ENCODE assay signal across 13 cellular contexts in the genomic region with DNA sequence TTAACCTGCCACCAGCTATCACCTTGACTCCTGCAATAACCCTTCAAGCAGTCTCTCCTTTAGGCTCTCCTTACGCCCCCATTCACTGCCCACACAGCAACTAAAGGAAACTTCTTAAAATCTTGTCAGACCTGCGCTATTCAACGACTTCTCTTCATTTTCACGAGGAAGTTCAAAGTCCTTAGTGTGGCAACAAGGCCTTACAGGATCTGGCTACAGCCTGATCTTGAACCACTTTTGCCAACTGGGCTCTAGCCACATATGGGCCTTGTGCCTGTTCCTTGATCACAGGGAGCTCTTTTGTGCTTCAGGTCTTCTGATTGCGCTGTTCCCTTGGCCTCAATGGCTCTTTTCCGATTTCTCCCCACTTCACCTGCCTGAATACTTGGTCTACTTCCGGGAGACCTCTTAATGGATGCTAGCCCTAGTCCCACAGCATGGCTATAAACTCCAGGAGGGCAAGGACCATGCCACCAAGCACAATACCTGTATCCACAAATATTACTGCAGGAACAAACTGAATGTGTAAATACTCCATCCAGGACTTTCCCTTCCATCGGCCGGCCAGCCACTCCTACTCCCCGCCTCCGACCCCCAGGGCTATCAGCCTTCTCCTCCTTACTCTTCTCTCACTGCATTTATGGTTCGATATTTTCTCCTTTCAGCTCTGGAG. TPM values are rescaled to one million over a fixed set of nuclear protein-coding genes. Genes with fewer than 3 reads are reported as not detected.
DNase-seq lines count a peak whose midpoint lies in the region; ATAC-seq and TF ChIP-seq lines count a peak whose summit lies in the region.
"Had no signal": no experiment of that assay in that cellular context is flagged by ENCODE, and none has a peak within 500 bp of the region (broad histone marks: within the 10 kb centered on the region; RNA-seq: fewer than 3 reads in every experiment).

No MANE protein-coding gene starts in this region.

- no peaks in the 10 kb centered on the region for H3K27me3 Mint-ChIP-seq in activated T-cell treated with anti-CD3 and anti-CD28 coated beads, Interleukin-2, amount 50 U/mL, for 24 hours
- no peaks in the 10 kb centered on the region for H3K27me3 Mint-ChIP-seq in T-cell
- peaks cover 5% of the 10 kb centered on the region for H3K27me3 Mint-ChIP-seq in endothelial cell (ENCODE audit: unreplicated experiment)
- no peaks in the 10 kb centered on the region for H3K27me3 Mint-ChIP-seq in progenitor cell of endocrine pancreas

- CTCF ChIA-PET in T-cell (lab: Charles Lee), result no interaction called here

- no peak for DNase-seq in activated T-cell treated with anti-CD3 and anti-CD28 coated beads, Interleukin-2, amount 50 U/mL, for 24 hours
- DNase-seq in activated T-cell treated with anti-CD3 and anti-CD28 coated beads for 4 hours (no peak), T-cell (no peak), endothelial cell (ENCODE audit: low spot score) (no peak), progenitor cell of endocrine pancreas (ENCODE audit: low spot score, unreplicated experiment) (no peak), NCI-H1092 treated with DMSO at 0.1 percent for 48 hours (lab: John Stamatoyannopoulos, UW) (no peak), RPMI8226 (no peak)
- DNase-seq: adrenal gland; left lung; NCI-H187; stimulated activated CD8-positive, alpha-beta memory T cell treated with anti-CD3 and anti-CD28 coated beads, Interleukin-4, amount 100 ng/mL, for 48 hours had no signal

- ATAC-seq in T-cell (replicated peaks in 1 of 4), result no peak
- ATAC-seq in HG03025 (IDR thresholded peaks at IDR 0.05; ENCODE audit: low FRiP score, unreplicated experiment), result no peak
- ATAC-seq: left lung, SK-N-SH treated with all-trans-retinoic acid at 6 μM for 48 hours had no signal

- peaks cover 6% of the 10 kb centered on the region for H3K36me3 Mint-ChIP-seq in activated T-cell treated with anti-CD3 and anti-CD28 coated beads, Interleukin-2, amount 50 U/mL, for 24 hours (ENCODE audit: low read depth)
- no peaks in the 10 kb centered on the region for H3K36me3 Mint-ChIP-seq in T-cell
- peaks cover 13% of the 10 kb centered on the region for H3K36me3 Mint-ChIP-seq in endothelial cell (ENCODE audit: low read depth, unreplicated experiment)
- peaks cover 2% of the 10 kb centered on the region for H3K36me3 Mint-ChIP-seq in progenitor cell of endocrine pancreas (ENCODE audit: insufficient read depth)

- peak overlapping the region; percentile 40 for H3K27ac Mint-ChIP-seq in activated T-cell treated with anti-CD3 and anti-CD28 coated beads, Interleukin-2, amount 50 U/mL, for 24 hours
- peak overlapping the region; percentile 71 to 87 for H3K27ac Mint-ChIP-seq in T-cell
- peak overlapping the region; percentile 0 for H3K27ac Mint-ChIP-seq in endothelial cell (ENCODE audit: unreplicated experiment)
- H3K27ac Mint-ChIP-seq in progenitor cell of endocrine pancreas, result peak overlapping the region; percentile 57

- POLR2A ChIA-PET in T-cell (lab: Charles Lee), result no interaction called here

- peaks cover 29% of the 10 kb centered on the region for H3K4me1 Mint-ChIP-seq in activated T-cell treated with anti-CD3 and anti-CD28 coated beads, Interleukin-2, amount 50 U/mL, for 24 hours (ENCODE audit: low read depth)
- H3K4me1 Mint-ChIP-seq in T-cell (peaks cover 25 to 37% (median 31%) of the 10 kb centered on the region in 3 donors), endothelial cell (ENCODE audit: unreplicated experiment) (peaks cover 33% of the 10 kb centered on the region), progenitor cell of endocrine pancreas (ENCODE audit: low read depth) (peaks cover 36% of the 10 kb centered on the region)

- H3K4me3 Mint-ChIP-seq in activated T-cell treated with anti-CD3 and anti-CD28 coated beads, Interleukin-2, amount 50 U/mL, for 24 hours, result peak overlapping the region; percentile 6
- H3K4me3 Mint-ChIP-seq in T-cell (peak overlapping the region; percentile 26 to 66 (median 50)), endothelial cell (ENCODE audit: unreplicated experiment) (peak overlapping the region; percentile 45), progenitor cell of endocrine pancreas (ENCODE audit: low read depth) (peak overlapping the region; percentile 23)

- no peaks in the 10 kb centered on the region for H3K9me3 Mint-ChIP-seq in activated T-cell treated with anti-CD3 and anti-CD28 coated beads, Interleukin-2, amount 50 U/mL, for 24 hours
- H3K9me3 Mint-ChIP-seq in T-cell, result no peaks in the 10 kb centered on the region
- no peaks in the 10 kb centered on the region for H3K9me3 Mint-ChIP-seq in endothelial cell (ENCODE audit: unreplicated experiment)
- no peaks in the 10 kb centered on the region for H3K9me3 Mint-ChIP-seq in progenitor cell of endocrine pancreas (ENCODE audit: low read depth)

- TF ChIP-seq CTCF in endothelial cell (IDR thresholded peaks at IDR 0.05; ENCODE audit: unreplicated experiment) (no peak), progenitor cell of endocrine pancreas (IDR thresholded peaks at IDR 0.05; ENCODE audit: unreplicated experiment) (no peak)

RNA-seq across cellular contexts. Expression of gene CTNNBIP1, which starts 2.3 kb away (rescaled TPM):
- total RNA-seq in T-cell (10 to 100 TPM in 1 of 5 donors, 1 to 10 TPM in 4; 9.1 to 11.1 (median 9.6) TPM), endothelial cell (ENCODE audit: unreplicated experiment) (106 TPM), progenitor cell of endocrine pancreas (74.9 and 79.9 TPM in 2 replicates)

RNA-seq across cellular contexts. Expression of gene LZIC, which starts 30.8 kb away (rescaled TPM):
- 10 to 100 TPM; 19.6 to 28.6 (median 22.0) TPM for total RNA-seq in T-cell
- total RNA-seq in endothelial cell (ENCODE audit: unreplicated experiment), result 31.2 TPM
- 32.9 and 37.0 TPM in 2 replicates for total RNA-seq in progenitor cell of endocrine pancreas

RNA-seq across cellular contexts. Expression of gene NMNAT1, which starts 30.9 kb away (rescaled TPM):
- total RNA-seq in T-cell (1 to 10 TPM; 2.9 to 8.0 (median 7.1) TPM), endothelial cell (ENCODE audit: unreplicated experiment) (15.9 TPM), progenitor cell of endocrine pancreas (10.1 and 11.0 TPM in 2 replicates)

Comparison
In these comparisons a context has a peak if more than half of its experiments do, and no peak if none do; other contexts are left out.
1. H3K27ac Mint-ChIP-seq: peak in every context shown above with its lines; median percentile 79 in T-cell; 57 in progenitor cell of endocrine pancreas; 40 in activated T-cell treated with anti-CD3 and anti-CD28 coated beads, Interleukin-2, amount 50 U/mL, for 24 hours; 0 in endothelial cell.